Comparison of ENCODE assay signal across 8 cellular contexts in genomic region chr9:110257097-110257955, GRCh38. TPM values are rescaled to one million over a fixed set of nuclear protein-coding genes. Genes with fewer than 3 reads are reported as not detected.
DNase-seq lines count a peak whose midpoint lies in the region; ATAC-seq and TF ChIP-seq lines count a peak whose summit lies in the region.

No MANE protein-coding gene starts in this region.

- peak; percentile 62 for DNase-seq in activated effector memory CD4-positive, alpha-beta T cell treated with anti-CD3 and anti-CD28 coated beads, Interleukin-2, amount 50 U/mL, for 16 hours
- DNase-seq in activated effector memory CD4-positive, alpha-beta T cell treated with Interleukin-2 at 50 U/mL for 16 hours, result no peak
- DNase-seq in HK-2 (ENCODE audit: unreplicated experiment), result peak; percentile 41
- DNase-seq in activated T-helper 1 cell treated with anti-CD3 and anti-CD28 coated beads, Interleukin-12 subunit alpha, Interleukin-12 subunit beta, Interleukin-2, Interleukin-4 antibody, amounts not matched to agents 30 ng/mL and 10 ng/mL and 1 ng/mL, durations not matched to agents 14 hours and 24 hours and 36 hours (ENCODE audit: low spot score), result peak; percentile 14
- peak in 26 of 42 donors; percentile 11 to 55 (median 23) for DNase-seq in head of caudate nucleus
- DNase-seq in ovary, result peak; percentile 17 to 37 (median 23)
- DNase-seq in NCI-H526 treated with DMSO at 0.1 percent for 48 hours (lab: John Stamatoyannopoulos, UW), result no peak

- no peak for TF ChIP-seq CTCF in ovary (IDR thresholded peaks at IDR 0.05)

- H3K4me1 ChIP-seq in ovary (ENCODE audit: insufficient read depth), result peaks cover 6% of the 10 kb centered on the region

- peak overlapping the region; percentile 62 to 93 for H3K27ac ChIP-seq in ovary

- no peaks in the 10 kb centered on the region for H3K9me3 Mint-ChIP-seq in activated T-helper 1 cell treated with anti-CD3 and anti-CD28 coated beads, Interleukin-12 subunit alpha, Interleukin-12 subunit beta, Interleukin-2, Interleukin-4 antibody, amounts not matched to agents 30 ng/mL and 10 ng/mL and 1 ng/mL, durations not matched to agents 14 hours and 24 hours and 36 hours

- no peak for ATAC-seq in HG03095 (IDR thresholded peaks at IDR 0.05; ENCODE audit: unreplicated experiment)

- TF ChIP-seq EP300 in ovary (IDR thresholded peaks at IDR 0.05), result no peak

- peak overlapping the region; percentile 95 for H3K4me3 ChIP-seq in ovary

- intact Hi-C loops in activated T-helper 1 cell treated with anti-CD3 and anti-CD28 coated beads, Interleukin-12 subunit alpha, Interleukin-12 subunit beta, Interleukin-2, Interleukin-4 antibody, amounts not matched to agents 30 ng/mL and 10 ng/mL and 1 ng/mL, durations not matched to agents 14 hours and 24 hours and 36 hours (cut with micrococcal nuclease), result loop anchor here (1.0 to 10.0 kb wide), 10 partner anchors 109 to 1375 kb away; partner anchors contain the start of genes ABITRAM, DNAJC25, ELP1 and TMEM245
- intact Hi-C loops in head of caudate nucleus (cut with DNase I) (no loop called here), ovary (cut with DNase I) (no loop called here)

- H3K4me3 Mint-ChIP-seq in activated T-helper 1 cell treated with anti-CD3 and anti-CD28 coated beads, Interleukin-12 subunit alpha, Interleukin-12 subunit beta, Interleukin-2, Interleukin-4 antibody, amounts not matched to agents 30 ng/mL and 10 ng/mL and 1 ng/mL, durations not matched to agents 14 hours and 24 hours and 36 hours, result peak overlapping the region; percentile 98

- H3K27ac Mint-ChIP-seq in activated T-helper 1 cell treated with anti-CD3 and anti-CD28 coated beads, Interleukin-12 subunit alpha, Interleukin-12 subunit beta, Interleukin-2, Interleukin-4 antibody, amounts not matched to agents 30 ng/mL and 10 ng/mL and 1 ng/mL, durations not matched to agents 14 hours and 24 hours and 36 hours, result peak overlapping the region; percentile 99

- no peak for TF ChIP-seq POLR2A in ovary (IDR thresholded peaks at IDR 0.05)

- peaks cover 52% of the 10 kb centered on the region for H3K4me1 Mint-ChIP-seq in activated T-helper 1 cell treated with anti-CD3 and anti-CD28 coated beads, Interleukin-12 subunit alpha, Interleukin-12 subunit beta, Interleukin-2, Interleukin-4 antibody, amounts not matched to agents 30 ng/mL and 10 ng/mL and 1 ng/mL, durations not matched to agents 14 hours and 24 hours and 36 hours (ENCODE audit: low read depth)

- H3K36me3 Mint-ChIP-seq in activated T-helper 1 cell treated with anti-CD3 and anti-CD28 coated beads, Interleukin-12 subunit alpha, Interleukin-12 subunit beta, Interleukin-2, Interleukin-4 antibody, amounts not matched to agents 30 ng/mL and 10 ng/mL and 1 ng/mL, durations not matched to agents 14 hours and 24 hours and 36 hours (ENCODE audit: low read depth), result peaks cover 20% of the 10 kb centered on the region

- H3K36me3 ChIP-seq in ovary, result no peaks in the 10 kb centered on the region

- 10 to 14% (median 12%) methylated on average over 15 of the region's 15 CpGs for whole genome bisulfite sequencing in ovary, 3 donors

- no peaks in the 10 kb centered on the region for H3K9me3 ChIP-seq in ovary

- H3K27me3 Mint-ChIP-seq in activated T-helper 1 cell treated with anti-CD3 and anti-CD28 coated beads, Interleukin-12 subunit alpha, Interleukin-12 subunit beta, Interleukin-2, Interleukin-4 antibody, amounts not matched to agents 30 ng/mL and 10 ng/mL and 1 ng/mL, durations not matched to agents 14 hours and 24 hours and 36 hours (ENCODE audit: insufficient read depth), result peaks cover 17% of the 10 kb centered on the region

- no peaks in the 10 kb centered on the region for H3K27me3 ChIP-seq in ovary

RNA-seq across cellular contexts. Expression of gene TXN, which starts 1.0 kb away (rescaled TPM):
- 412 and 422 TPM in 2 replicates for total RNA-seq in activated T-helper 1 cell treated with anti-CD3 and anti-CD28 coated beads, Interleukin-12 subunit alpha, Interleukin-12 subunit beta, Interleukin-2, Interleukin-4 antibody, amounts not matched to agents 30 ng/mL and 10 ng/mL and 1 ng/mL, durations not matched to agents 14 hours and 24 hours and 36 hours
- 100 to 1,000 TPM in 4 of 7 donors, 10 to 100 TPM in 3; 84.4 to 176 (median 104) TPM for total RNA-seq in ovary
- polyA plus RNA-seq in ovary, result 100 to 1,000 TPM; 117 to 135 TPM

RNA-seq across cellular contexts. Expression of gene C9orf152, which starts 49.4 kb away (rescaled TPM):
- total RNA-seq in activated T-helper 1 cell treated with anti-CD3 and anti-CD28 coated beads, Interleukin-12 subunit alpha, Interleukin-12 subunit beta, Interleukin-2, Interleukin-4 antibody, amounts not matched to agents 30 ng/mL and 10 ng/mL and 1 ng/mL, durations not matched to agents 14 hours and 24 hours and 36 hours, result not detected in 2 replicates
- total RNA-seq in ovary, result under 1 TPM in 4 of 7 donors, not detected in 3; 0.12 to 0.34 (median 0.25) TPM
- under 1 TPM in 1 of 2 donors, not detected in 1; 0.07 TPM for polyA plus RNA-seq in ovary

Comparison
In these comparisons a context has a peak if more than half of its experiments do, and no peak if none do; other contexts are left out.
1. DNase-seq: peak in activated effector memory CD4-positive, alpha-beta T cell treated with anti-CD3 and anti-CD28 coated beads, Interleukin-2, amount 50 U/mL, for 16 hours (single experiment), HK-2 (single experiment), activated T-helper 1 cell treated with anti-CD3 and anti-CD28 coated beads, Interleukin-12 subunit alpha, Interleukin-12 subunit beta, Interleukin-2, Interleukin-4 antibody, amounts not matched to agents 30 ng/mL and 10 ng/mL and 1 ng/mL, durations not matched to agents 14 hours and 24 hours and 36 hours (single experiment), head of caudate nucleus (26 of 42) and ovary (5 of 5); none in activated effector memory CD4-positive, alpha-beta T cell treated with Interleukin-2 at 50 U/mL for 16 hours (single experiment) and NCI-H526 treated with DMSO at 0.1 percent for 48 hours (single experiment).